16 cellular contexts compared by ENCODE assay signal in genomic region chr2:85302106-85302505, GRCh38.
"Had no signal": no experiment of that assay in that cellular context is flagged by ENCODE, and none has a peak within 500 bp of the region (broad histone marks: within the 10 kb centered on the region; RNA-seq: fewer than 3 reads in every experiment).

No MANE protein-coding gene starts in this region.

- H3K36me3 Mint-ChIP-seq: immature natural killer cell had no signal

- H3K4me3 Mint-ChIP-seq: activated T-helper 17 cell treated with anti-CD3 and anti-CD28 coated beads, Interleukin-2, amount 50 U/mL, for 72 hours; dendritic cell treated with granulocyte-macrophage colony-stimulating factor and Interleukin-4, amounts not matched to agents 40 ng/mL and 50 ng/mL, for 4 days; immature natural killer cell; mesothelial cell of epicardium; neural crest cell; stimulated activated effector memory CD8-positive, alpha-beta T cell treated with anti-CD3 and anti-CD28 coated beads, Interleukin-12 subunit alpha, Interleukin-12 subunit beta, amount 100 ng/mL, for 72 hours had no signal

- H3K4me1 Mint-ChIP-seq: activated T-helper 17 cell treated with anti-CD3 and anti-CD28 coated beads, Interleukin-2, amount 50 U/mL, for 72 hours; mesothelial cell of epicardium had no signal

- H3K4me3 ChIP-seq: lung, ovary had no signal

- ATAC-seq: activated CD4-positive, CD25-positive, alpha-beta regulatory T cell treated with anti-CD3 and anti-CD28 coated beads, Interleukin-2, amount 50 U/mL, for 24 hours; activated T-helper 17 cell treated with anti-CD3 and anti-CD28 coated beads, Interleukin-2, amount 50 U/mL, for 72 hours; foreskin keratinocyte; stimulated activated effector memory CD8-positive, alpha-beta T cell treated with anti-CD3 and anti-CD28 coated beads, Interleukin-12 subunit alpha, Interleukin-12 subunit beta, amount 100 ng/mL, for 72 hours had no signal

- H3K27ac ChIP-seq: brain microvascular endothelial cell, foreskin keratinocyte, ovary had no signal

- H3K27ac Mint-ChIP-seq: activated T-helper 17 cell treated with anti-CD3 and anti-CD28 coated beads, Interleukin-2, amount 50 U/mL, for 72 hours; dendritic cell treated with granulocyte-macrophage colony-stimulating factor and Interleukin-4, amounts not matched to agents 40 ng/mL and 50 ng/mL, for 4 days; immature natural killer cell; mesothelial cell of epicardium; stimulated activated effector memory CD8-positive, alpha-beta T cell treated with anti-CD3 and anti-CD28 coated beads, Interleukin-12 subunit alpha, Interleukin-12 subunit beta, amount 100 ng/mL, for 72 hours had no signal

- H3K27me3 ChIP-seq: brain microvascular endothelial cell, foreskin keratinocyte, ovary had no signal

- H3K9me3 Mint-ChIP-seq: activated T-helper 17 cell treated with anti-CD3 and anti-CD28 coated beads, Interleukin-2, amount 50 U/mL, for 72 hours; dendritic cell treated with granulocyte-macrophage colony-stimulating factor and Interleukin-4, amounts not matched to agents 40 ng/mL and 50 ng/mL, for 4 days; immature natural killer cell; mesothelial cell of epicardium; neural crest cell; stimulated activated effector memory CD8-positive, alpha-beta T cell treated with anti-CD3 and anti-CD28 coated beads, Interleukin-12 subunit alpha, Interleukin-12 subunit beta, amount 100 ng/mL, for 72 hours had no signal

- H3K36me3 ChIP-seq: brain microvascular endothelial cell, ovary had no signal

- H3K9me3 ChIP-seq: ovary had no signal

- DNase-seq: activated CD4-positive, alpha-beta T cell treated with anti-CD3 and anti-CD28 coated beads, Interleukin-2, amount 50 U/mL, for 48 hours; activated naive CD4-positive, alpha-beta T cell treated with Interleukin-2 at 50 U/mL for 16 hours; brain microvascular endothelial cell; cerebellar nuclear complex; effector memory CD4-positive, alpha-beta T cell; foreskin keratinocyte; immature natural killer cell; ovary; T-helper 9 cell had no signal
